ENCODE assay signal across 8 cellular contexts in the genomic region with DNA sequence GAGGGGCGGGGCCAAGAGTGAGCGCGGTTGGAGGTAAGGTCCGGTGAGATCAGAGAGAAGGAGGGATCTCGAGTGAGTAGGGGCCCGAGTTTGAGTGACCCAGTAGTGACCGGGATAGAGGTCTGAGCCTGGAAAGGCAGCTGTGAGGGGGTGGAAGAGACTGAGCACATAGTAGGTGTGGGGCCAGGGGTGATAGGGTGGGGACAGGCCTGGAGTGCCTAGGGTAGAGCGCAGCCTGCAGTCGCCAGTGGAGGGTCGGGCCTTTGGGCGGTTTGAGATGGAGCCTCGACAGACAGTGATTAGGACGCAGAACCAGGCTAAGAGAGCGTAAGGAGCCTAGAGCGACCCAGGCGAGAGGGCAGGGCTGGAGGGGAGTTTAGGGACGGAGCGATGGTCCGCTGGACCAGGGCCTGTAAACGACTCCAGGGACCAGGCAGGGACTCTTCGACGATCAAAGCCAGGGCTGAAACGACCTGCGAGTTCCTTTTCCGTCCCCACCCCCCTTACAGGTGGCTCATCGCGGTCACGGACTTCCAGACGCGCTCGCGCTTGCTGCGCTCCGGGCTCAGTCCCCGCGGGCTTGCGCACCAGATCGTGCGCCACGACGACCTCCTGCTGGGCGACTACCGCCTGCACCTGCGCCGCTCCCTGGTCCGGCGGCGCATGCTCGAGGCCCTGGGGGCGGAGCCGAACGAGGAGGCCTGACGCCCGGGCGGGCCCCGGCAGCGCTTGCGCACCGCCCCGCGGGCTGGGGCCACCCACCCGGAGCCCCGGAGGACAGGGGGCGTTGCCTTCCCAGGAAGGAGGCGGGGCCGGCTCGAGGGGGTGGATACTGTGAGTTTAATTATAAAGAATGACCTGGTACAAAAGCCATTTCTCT. TPM values are rescaled to one million over a fixed set of nuclear protein-coding genes. Genes with fewer than 3 reads are reported as not detected.
A peak's percentile ranks its signal among the peaks of the same experiment; 100 is the strongest.
DNase-seq lines count a peak whose midpoint lies in the region; ATAC-seq and TF ChIP-seq lines count a peak whose summit lies in the region.

No MANE protein-coding gene starts in this region.

- peak overlapping the region; percentile 95 for H3K4me3 Mint-ChIP-seq in nephron progenitor cell

- no peaks in the 10 kb centered on the region for H3K36me3 ChIP-seq in ES-I3 (ENCODE audit: insufficient read depth, low read length)
- H3K36me3 ChIP-seq in fibroblast of lung (ENCODE audit: control insufficient read depth, insufficient read depth, low read length): no peaks in the 10 kb centered on the region

- no peaks in the 10 kb centered on the region for H3K27me3 ChIP-seq in fibroblast of lung (ENCODE audit: control insufficient read depth, insufficient read depth, low read length)

- peak overlapping the region in 3 of 4 experiments; percentile 28 to 46 (median 31) for H3K4me3 ChIP-seq in fibroblast of lung (replicated peaks in 1 of 4; ENCODE audit: control extremely low read depth in 1 of 4, insufficient read depth in 1 of 4, low read depth in 3 of 4, low read length in 4 of 4)

- H3K79me2 ChIP-seq in fibroblast of lung (ENCODE audit: control insufficient read depth, insufficient read depth, low read length): no peaks in the 10 kb centered on the region

- H4K20me1 ChIP-seq in fibroblast of lung (ENCODE audit: control insufficient read depth, extremely low read depth, insufficient read depth, low read length): no peaks in the 10 kb centered on the region

- peak overlapping the region; percentile 75 for H3K4me2 ChIP-seq in fibroblast of lung (ENCODE audit: extremely low read depth, insufficient read depth, low read length)

- peak overlapping the region; percentile 74 for H3K9ac ChIP-seq in ES-I3 (ENCODE audit: low read depth, low read length)
- peak overlapping the region; percentile 7 for H3K9ac ChIP-seq in fibroblast of lung (ENCODE audit: insufficient read depth, low read length)

- peak overlapping the region; percentile 20 for H3K27ac ChIP-seq in fibroblast of lung (ENCODE audit: insufficient read depth, low read length)

- H3K27ac Mint-ChIP-seq in nephron progenitor cell: peak overlapping the region; percentile 99

- peaks cover 49% of the 10 kb centered on the region for H3K27me3 Mint-ChIP-seq in nephron progenitor cell (ENCODE audit: low read depth, poor library complexity)

- DNase-seq in NCI-H226 (peak; percentile 71), fibroblast of lung (ENCODE audit: low read depth in 2 of 2) (peak; percentile 8 to 10), nephron progenitor cell (peak; percentile 96), stromal cell of bone marrow (ENCODE audit: low read depth) (peak; percentile 9)
- peak; percentile 87 for DNase-seq in activated CD8-positive, alpha-beta memory T cell treated with anti-CD3 and anti-CD28 coated beads, Interleukin-2, amount 50 U/mL, for 48 hours

- H3K4me1 Mint-ChIP-seq in nephron progenitor cell: peaks cover 58% of the 10 kb centered on the region

- no peaks in the 10 kb centered on the region for H3K9me3 ChIP-seq in ES-I3 (ENCODE audit: control insufficient read depth, insufficient read depth, low read length)
- no peaks in the 10 kb centered on the region for H3K9me3 ChIP-seq in fibroblast of lung (ENCODE audit: control insufficient read depth, insufficient read depth, low read depth, low read length)

- H3K4me1 ChIP-seq in ES-I3 (ENCODE audit: insufficient read depth, low read length): peaks cover 4% of the 10 kb centered on the region
- peaks cover 3% of the 10 kb centered on the region for H3K4me1 ChIP-seq in fibroblast of lung (ENCODE audit: control insufficient read depth, extremely low read depth, insufficient read depth, low read length)

- H3K36me3 Mint-ChIP-seq in nephron progenitor cell (ENCODE audit: low read depth): no peaks in the 10 kb centered on the region

- TF ChIP-seq CTCF in fibroblast of lung (conservative IDR thresholded peaks at IDR 0.05 in 1 of 2, IDR thresholded peaks at IDR 0.05 in 1 of 2; ENCODE audit: low read depth in 1 of 2, low read length in 2 of 2) (no peak), nephron progenitor cell (IDR thresholded peaks at IDR 0.05) (no peak)

- peak overlapping the region; percentile 64 for H2AFZ ChIP-seq in fibroblast of lung (ENCODE audit: low read length)

- peaks cover 14% of the 10 kb centered on the region for H3K9me3 Mint-ChIP-seq in nephron progenitor cell

- no peak for ATAC-seq in HG02763 (IDR thresholded peaks at IDR 0.05; ENCODE audit: unreplicated experiment)
- no peak for ATAC-seq in GM18861 (IDR thresholded peaks at IDR 0.05; ENCODE audit: unreplicated experiment)

RNA-seq across cellular contexts. Expression of a gene that starts 9.4 kb away (rescaled TPM):
- not detected in 2 replicates for total RNA-seq in fibroblast of lung
- polyA plus RNA-seq in fibroblast of lung: not detected in 2 replicates
- polyA plus RNA-seq in fibroblast of lung (2012): 0.31 TPM in 1 of 2 replicates, not detected in the other
- not detected in 2 replicates for polyA minus RNA-seq in fibroblast of lung (ENCODE audit: low replicate concordance)

RNA-seq across cellular contexts. Expression of a gene that starts 19.0 kb away (rescaled TPM):
- total RNA-seq in fibroblast of lung: not detected in 2 replicates
- polyA plus RNA-seq in fibroblast of lung: not detected in 2 replicates
- not detected in 2 replicates for polyA plus RNA-seq in fibroblast of lung (2012)
- polyA minus RNA-seq in fibroblast of lung (ENCODE audit: low replicate concordance): 1.1 TPM in 1 of 2 replicates, not detected in the other

Comparison
In these comparisons a context has a peak if more than half of its experiments do, and no peak if none do; other contexts are left out.
1. DNase-seq: peak in every context shown above with its lines; median percentile 96 in nephron progenitor cell; 87 in activated CD8-positive, alpha-beta memory T cell treated with anti-CD3 and anti-CD28 coated beads, Interleukin-2, amount 50 U/mL, for 48 hours; 71 in NCI-H226; 9 in fibroblast of lung; 9 in stromal cell of bone marrow.